ENCODE assay signal across 8 cellular contexts in genomic region chr15:92848852-92849598, GRCh38. TPM values are rescaled to one million over a fixed set of nuclear protein-coding genes. Genes with fewer than 3 reads are reported as not detected.
DNase-seq lines count a peak whose midpoint lies in the region; ATAC-seq, FAIRE-seq and TF ChIP-seq lines count a peak whose summit lies in the region.

No MANE protein-coding gene starts in this region.

- peaks cover 8% of the 10 kb centered on the region for H3K4me1 Mint-ChIP-seq in endothelial cell (ENCODE audit: unreplicated experiment)

- no peaks in the 10 kb centered on the region for H3K27me3 Mint-ChIP-seq in endothelial cell (ENCODE audit: unreplicated experiment)

- no peak overlapping the region for H3K27ac Mint-ChIP-seq in endothelial cell (ENCODE audit: unreplicated experiment)

- no peaks in the 10 kb centered on the region for H3K9me3 Mint-ChIP-seq in endothelial cell (ENCODE audit: unreplicated experiment)

- H3K4me3 Mint-ChIP-seq in endothelial cell (ENCODE audit: unreplicated experiment): no peak overlapping the region

- peak; percentile 15 for DNase-seq in activated CD4-positive, alpha-beta T cell treated with anti-CD3 and anti-CD28 coated beads for 1 hour
- DNase-seq in germinal center (ENCODE audit: low spot score): peak; percentile 66
- no peak for DNase-seq in NCI-H69 (lab: John Stamatoyannopoulos, UW)
- no peak for DNase-seq in D721Med (ENCODE audit: insufficient read length, low spot score)
- DNase-seq in HPDE6-E6E7 (ENCODE audit: extremely low spot score): no peak
- no peak for DNase-seq in endothelial cell (ENCODE audit: low spot score)

- FAIRE-seq in D721Med (lab: Jason Lieb, UNC): no peak

- ATAC-seq in GM19023 (IDR thresholded peaks at IDR 0.05; ENCODE audit: unreplicated experiment) (peak; percentile 81), HG03066 (IDR thresholded peaks at IDR 0.05; ENCODE audit: low read depth, unreplicated experiment) (peak; percentile 63)

- no peak for TF ChIP-seq CTCF in D721Med (IDR thresholded peaks at IDR 0.05; ENCODE audit: insufficient read depth, missing control alignments)
- TF ChIP-seq CTCF in endothelial cell (IDR thresholded peaks at IDR 0.05; ENCODE audit: unreplicated experiment): no peak

- H3K36me3 Mint-ChIP-seq in endothelial cell (ENCODE audit: low read depth, unreplicated experiment): no peaks in the 10 kb centered on the region

RNA-seq across cellular contexts. Expression of gene CHD2, which starts 51.1 kb away (rescaled TPM):
- 96.3 TPM for total RNA-seq in endothelial cell (ENCODE audit: unreplicated experiment)

Comparison
In these comparisons a context has a peak if more than half of its experiments do, and no peak if none do; other contexts are left out.
1. DNase-seq: peak in activated CD4-positive, alpha-beta T cell treated with anti-CD3 and anti-CD28 coated beads for 1 hour (single experiment) and germinal center (single experiment); none in NCI-H69 (single experiment), D721Med (single experiment), HPDE6-E6E7 (single experiment) and endothelial cell (single experiment).